ENCODE assay signal across 8 cellular contexts in the genomic region with DNA sequence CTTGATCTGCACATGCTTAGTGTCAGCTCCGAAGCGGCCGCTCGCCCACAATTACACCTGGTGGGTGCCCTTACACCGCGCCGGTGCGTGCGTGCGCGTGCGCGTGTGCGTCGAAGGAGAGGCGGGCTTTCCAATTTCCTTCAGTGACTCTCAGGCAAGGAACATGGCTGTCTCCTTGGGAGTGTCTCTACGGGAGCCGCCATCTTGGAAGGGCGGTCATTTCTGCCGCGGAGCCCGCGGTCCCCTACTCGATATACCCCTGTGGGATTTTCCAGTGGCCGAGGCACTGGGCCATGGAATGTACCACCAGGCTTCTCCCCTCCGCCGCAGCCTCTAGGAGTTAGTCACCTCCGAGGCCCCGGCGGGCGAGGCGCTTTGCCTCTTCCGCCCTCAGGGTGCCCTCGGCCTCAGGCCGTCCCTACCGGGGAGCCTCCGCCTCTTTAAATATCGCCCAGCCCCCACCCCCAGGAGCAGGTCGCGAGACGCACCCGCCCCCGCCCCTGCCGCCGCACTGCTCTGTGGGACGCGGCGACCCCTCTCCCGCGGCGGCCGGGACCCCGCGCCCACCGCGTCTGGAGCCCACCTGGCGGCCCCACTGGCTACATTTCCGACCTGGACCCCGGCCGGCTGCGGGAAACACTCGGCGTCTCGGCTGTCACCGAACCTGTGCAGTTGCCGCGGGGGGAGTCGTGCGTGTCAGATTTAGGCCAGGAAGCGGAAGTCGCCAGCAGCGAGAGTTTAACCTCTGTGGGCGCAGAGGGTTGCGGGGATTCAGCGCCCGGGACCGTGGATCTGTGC. TPM values are rescaled to one million over a fixed set of nuclear protein-coding genes. Genes with fewer than 3 reads are reported as not detected.
A peak's percentile ranks its signal among the peaks of the same experiment; 100 is the strongest.
DNase-seq lines count a peak whose midpoint lies in the region; ATAC-seq and TF ChIP-seq lines count a peak whose summit lies in the region.

TSS of gene ZNF41 (minus strand) at position 711 of the 798 bp plus-strand sequence. CDS start 15,741 bp downstream, outside the sequence.

- no peaks in the 10 kb centered on the region for H3K27me3 ChIP-seq in transverse colon

- ATAC-seq in HG02763 (IDR thresholded peaks at IDR 0.05; ENCODE audit: unreplicated experiment), result peak; percentile 84

- no peak for TF ChIP-seq CTCF in GM12875 (IDR thresholded peaks at IDR 0.05; ENCODE audit: borderline replicate concordance, insufficient read depth, low read depth, low read length)
- no peak for TF ChIP-seq CTCF in transverse colon (IDR thresholded peaks at IDR 0.05)

- H3K27ac ChIP-seq in transverse colon, result peak within 1 kb of the TSS; percentile 92 to 99 (median 96)

- in situ Hi-C loops in transverse colon (cut with MboI; ENCODE audit: low pct_ligation_motif_present in 1 of 4, low pct_unique_long_range_greater_than_20kb in 1 of 4, low sequenced_read_pairs in 3 of 4), result no loop called here

- intact Hi-C loops in cardiac septum (cut with DNase I), result no loop called here
- intact Hi-C loops in transverse colon (cut with DNase I; ENCODE audit: low total_unique reads), result no loop called here

- no peak for TF ChIP-seq EP300 in transverse colon (IDR thresholded peaks at IDR 0.05; ENCODE audit: low read depth)

- peak within 1 kb of the TSS; percentile 67 for H3K4me3 ChIP-seq in GM12875 (ENCODE audit: low read depth, low read length)
- peak within 1 kb of the TSS; percentile 63 to 92 (median 80) for H3K4me3 ChIP-seq in transverse colon

- H3K4me1 ChIP-seq in transverse colon, result peaks cover 0 to 23% (median 0%) of the 10 kb centered on the region in 4 donors

- H3K9me3 ChIP-seq in transverse colon, result no peaks in the 10 kb centered on the region

- WGBS in transverse colon (ENCODE audit: low coverage in 1 of 2), 2 donors, result 35% methylated on average over 51 of the region's 77 CpGs; no CpG with 5 or more reads in 1 of the 2 donors

- no peaks in the 10 kb centered on the region for H3K36me3 ChIP-seq in transverse colon

- DNase-seq in NCI-H1417 (lab: John Stamatoyannopoulos, UW) (peak; percentile 88 to 97 (median 95)), SW 1271 (lab: John Stamatoyannopoulos, UW) (peak; percentile 34 to 61), cardiac septum (ENCODE audit: low spot score) (peak; percentile 85), pons (ENCODE audit: low spot score) (peak; percentile 69), transverse colon (peak; percentile 74)
- DNase-seq in activated naive CD8-positive, alpha-beta T cell treated with anti-CD3 and anti-CD28 coated beads, Interleukin-2, amount 50 U/mL, for 16 hours (ENCODE audit: low read depth, low spot score), result peak; percentile 48

- peak; percentile 54 for TF ChIP-seq POLR2A in transverse colon (IDR thresholded peaks at IDR 0.05)

RNA-seq across cellular contexts. Expression of gene ZNF41, which starts in this region (rescaled TPM):
- total RNA-seq in cardiac septum (15.4 TPM), transverse colon (10 to 100 TPM in 2 of 4 donors, 1 to 10 TPM in 2; 2.6 to 14.1 (median 9.2) TPM)

Comparison
In these comparisons a context has a peak if more than half of its experiments do, and no peak if none do; other contexts are left out.
1. Peak in every context shown above with its lines: DNase-seq, ATAC-seq, H3K4me3 ChIP-seq and H3K27ac ChIP-seq.